Comparison of ENCODE assay signal across 1 cellular context in the genomic region with DNA sequence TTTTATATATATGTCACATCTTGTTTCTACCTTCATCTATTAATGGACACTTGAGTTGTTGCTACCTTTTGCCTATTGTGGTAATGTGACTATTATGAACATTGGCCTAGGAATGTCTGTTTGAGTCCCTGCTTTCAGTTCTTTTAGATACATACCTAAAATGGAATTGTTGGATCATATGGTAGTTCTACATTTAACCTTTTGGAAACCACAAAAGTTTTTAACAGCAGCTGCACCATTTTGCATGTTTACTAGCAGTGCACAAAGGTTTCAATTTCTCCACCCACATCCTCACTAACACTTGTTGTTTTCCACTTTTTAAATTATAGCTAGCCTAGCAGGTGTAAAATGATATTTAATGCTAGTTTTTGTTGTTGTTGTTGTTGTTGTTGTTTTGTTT.
TF ChIP-seq lines count a peak whose summit lies in the region.

No MANE protein-coding gene starts in this region.

TF ChIP-seq in GM12878, 131 proteins besides CTCF, POLR2A, EP300 and RAD21 (continued from another document):
- TF ChIP-seq, protein P1, sequence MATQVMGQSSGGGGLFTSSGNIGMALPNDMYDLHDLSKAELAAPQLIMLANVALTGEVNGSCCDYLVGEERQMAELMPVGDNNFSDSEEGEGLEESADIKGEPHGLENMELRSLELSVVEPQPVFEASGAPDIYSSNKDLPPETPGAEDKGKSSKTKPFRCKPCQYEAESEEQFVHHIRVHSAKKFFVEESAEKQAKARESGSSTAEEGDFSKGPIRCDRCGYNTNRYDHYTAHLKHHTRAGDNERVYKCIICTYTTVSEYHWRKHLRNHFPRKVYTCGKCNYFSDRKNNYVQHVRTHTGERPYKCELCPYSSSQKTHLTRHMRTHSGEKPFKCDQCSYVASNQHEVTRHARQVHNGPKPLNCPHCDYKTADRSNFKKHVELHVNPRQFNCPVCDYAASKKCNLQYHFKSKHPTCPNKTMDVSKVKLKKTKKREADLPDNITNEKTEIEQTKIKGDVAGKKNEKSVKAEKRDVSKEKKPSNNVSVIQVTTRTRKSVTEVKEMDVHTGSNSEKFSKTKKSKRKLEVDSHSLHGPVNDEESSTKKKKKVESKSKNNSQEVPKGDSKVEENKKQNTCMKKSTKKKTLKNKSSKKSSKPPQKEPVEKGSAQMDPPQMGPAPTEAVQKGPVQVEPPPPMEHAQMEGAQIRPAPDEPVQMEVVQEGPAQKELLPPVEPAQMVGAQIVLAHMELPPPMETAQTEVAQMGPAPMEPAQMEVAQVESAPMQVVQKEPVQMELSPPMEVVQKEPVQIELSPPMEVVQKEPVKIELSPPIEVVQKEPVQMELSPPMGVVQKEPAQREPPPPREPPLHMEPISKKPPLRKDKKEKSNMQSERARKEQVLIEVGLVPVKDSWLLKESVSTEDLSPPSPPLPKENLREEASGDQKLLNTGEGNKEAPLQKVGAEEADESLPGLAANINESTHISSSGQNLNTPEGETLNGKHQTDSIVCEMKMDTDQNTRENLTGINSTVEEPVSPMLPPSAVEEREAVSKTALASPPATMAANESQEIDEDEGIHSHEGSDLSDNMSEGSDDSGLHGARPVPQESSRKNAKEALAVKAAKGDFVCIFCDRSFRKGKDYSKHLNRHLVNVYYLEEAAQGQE (IDR thresholded peaks at IDR 0.05; ENCODE audit: low read depth, low read length), result no peak
- TF ChIP-seq SP1 (IDR thresholded peaks at IDR 0.05; ENCODE audit: low read depth, low read length), result no peak
- no peak for TF ChIP-seq SIN3A (IDR thresholded peaks at IDR 0.05; ENCODE audit: low read depth, low read length)
- TF ChIP-seq LARP7 (IDR thresholded peaks at IDR 0.05), result no peak
- peak; percentile 29 to 54; a peak in 2 of 4 replicates for TF ChIP-seq IKZF2 (IDR thresholded peaks at IDR 0.05)
- TF ChIP-seq CREM (IDR thresholded peaks at IDR 0.05; ENCODE audit: low read depth), result no peak
- TF ChIP-seq NFIC (IDR thresholded peaks at IDR 0.05; ENCODE audit: low read depth, low read length), result peak; percentile 36; the same call in 1 of the 2 replicates
- no peak for TF ChIP-seq CHD2 (IDR thresholded peaks at IDR 0.05; ENCODE audit: borderline replicate concordance, low read depth, low read length)
- TF ChIP-seq MEF2A (IDR thresholded peaks at IDR 0.05; ENCODE audit: insufficient read depth, low read depth, low read length), result peak; percentile 64; the same call in 1 of the 2 replicates
- no peak for TF ChIP-seq USF1 (IDR thresholded peaks at IDR 0.05; ENCODE audit: borderline replicate concordance, extremely low read length, insufficient read depth, low read depth, low read length)
- TF ChIP-seq MYB (IDR thresholded peaks at IDR 0.05; ENCODE audit: borderline replicate concordance, low read depth, low read length), result no peak
- TF ChIP-seq BRCA1 (IDR thresholded peaks at IDR 0.05; ENCODE audit: low read depth, low read length), result no peak
- TF ChIP-seq, protein P2, sequence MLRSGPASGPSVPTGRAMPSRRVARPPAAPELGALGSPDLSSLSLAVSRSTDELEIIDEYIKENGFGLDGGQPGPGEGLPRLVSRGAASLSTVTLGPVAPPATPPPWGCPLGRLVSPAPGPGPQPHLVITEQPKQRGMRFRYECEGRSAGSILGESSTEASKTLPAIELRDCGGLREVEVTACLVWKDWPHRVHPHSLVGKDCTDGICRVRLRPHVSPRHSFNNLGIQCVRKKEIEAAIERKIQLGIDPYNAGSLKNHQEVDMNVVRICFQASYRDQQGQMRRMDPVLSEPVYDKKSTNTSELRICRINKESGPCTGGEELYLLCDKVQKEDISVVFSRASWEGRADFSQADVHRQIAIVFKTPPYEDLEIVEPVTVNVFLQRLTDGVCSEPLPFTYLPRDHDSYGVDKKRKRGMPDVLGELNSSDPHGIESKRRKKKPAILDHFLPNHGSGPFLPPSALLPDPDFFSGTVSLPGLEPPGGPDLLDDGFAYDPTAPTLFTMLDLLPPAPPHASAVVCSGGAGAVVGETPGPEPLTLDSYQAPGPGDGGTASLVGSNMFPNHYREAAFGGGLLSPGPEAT (IDR thresholded peaks at IDR 0.05; ENCODE audit: low read depth), result 0 out of 2 replicates have a peak, but pooled peaks have one; percentile 41
- TF ChIP-seq POU2F2 (IDR thresholded peaks at IDR 0.05; ENCODE audit: borderline replicate concordance, low read depth, low read length), result 0 out of 3 replicates have a peak, but pooled peaks have one; percentile 34
- TF ChIP-seq BHLHE40 (IDR thresholded peaks at IDR 0.05; ENCODE audit: borderline replicate concordance in 1 of 2, low read depth in 2 of 2, low read length in 1 of 2), result no peak
- 0 out of 2 replicates have a peak, but pooled peaks have one; percentile 39 for TF ChIP-seq FOXM1 (IDR thresholded peaks at IDR 0.05; ENCODE audit: low read depth, low read length)
- no peak for TF ChIP-seq TCF7 (IDR thresholded peaks at IDR 0.05; ENCODE audit: borderline replicate concordance)
- TF ChIP-seq TARDBP (IDR thresholded peaks at IDR 0.05; ENCODE audit: borderline replicate concordance), result no peak
- TF ChIP-seq MEF2B (IDR thresholded peaks at IDR 0.05; ENCODE audit: partially characterized antibody, poor library complexity, severe bottlenecking), result peak; percentile 63
TF ChIP-seq in GM12878: peak in this region for 9.
